ENCODE assay signal across 12 cellular contexts in the genomic region with DNA sequence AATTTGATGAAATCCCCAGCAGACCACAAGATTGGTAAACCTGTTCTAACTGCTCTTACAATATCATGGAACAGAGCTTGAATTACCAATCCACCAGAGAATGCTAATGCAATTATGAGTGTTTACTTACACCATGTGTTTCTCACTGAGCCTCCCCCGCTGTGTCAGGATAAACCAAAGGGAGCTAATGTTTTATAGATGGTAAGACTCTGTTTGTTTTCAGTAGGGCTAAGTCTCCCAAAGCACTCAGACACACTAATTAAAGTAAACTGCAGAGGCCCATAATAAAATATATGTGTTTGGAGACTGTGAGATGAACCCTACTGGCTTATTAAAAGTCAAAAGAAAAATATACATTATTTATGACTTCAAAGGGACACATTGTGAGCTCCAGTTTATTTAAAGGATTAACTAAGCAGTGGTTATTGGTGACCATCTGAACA.
DNase-seq lines count a peak whose midpoint lies in the region; ATAC-seq and TF ChIP-seq lines count a peak whose summit lies in the region.
"Had no signal": no experiment of that assay in that cellular context is flagged by ENCODE, and none has a peak within 500 bp of the region (broad histone marks: within the 10 kb centered on the region; RNA-seq: fewer than 3 reads in every experiment).

No MANE protein-coding gene starts in this region.

- no peaks in the 10 kb centered on the region for H3K4me1 ChIP-seq in psoas muscle

- peak; percentile 64 for DNase-seq in DMS53 (lab: John Stamatoyannopoulos, UW)
- peak; percentile 9 to 40 for DNase-seq in NCI-H187 (lab: John Stamatoyannopoulos, UW)
- peak; percentile 17 for DNase-seq in SHP77 treated with DMSO at 0.1 percent for 48 hours (lab: John Stamatoyannopoulos, UW)
- peak; percentile 1 for DNase-seq in myocyte (ENCODE audit: low read depth)
- DNase-seq in NCI-H2029 (lab: John Stamatoyannopoulos, UW) = no peak
- DNase-seq in activated CD8-positive, alpha-beta memory T cell treated with anti-CD3 and anti-CD28 coated beads for 24 hours = no peak
- no peak for DNase-seq in psoas muscle
- DNase-seq: activated CD4-positive, alpha-beta T cell treated with anti-CD3 and anti-CD28 coated beads, Interleukin-2, amount 50 U/mL, for 1 hour; activated T-cell treated with anti-CD3 and anti-CD28 coated beads, Interleukin-2, amount 50 U/mL, for 4 hours; islet precursor cell; NCI-H446 treated with DMSO at 0.1 percent for 48 hours had no signal

- H3K9me3 ChIP-seq in psoas muscle = no peaks in the 10 kb centered on the region

- TF ChIP-seq CTCF in psoas muscle (IDR thresholded peaks at IDR 0.05) = no peak

- WGBS in psoas muscle, 3 donors = 29 to 47% (median 42%) methylated on average over 1 of the region's 1 CpG

- H3K27ac ChIP-seq in psoas muscle = no peak overlapping the region

- ATAC-seq in psoas muscle (no peak), HG03280 (IDR thresholded peaks at IDR 0.05; ENCODE audit: unreplicated experiment) (no peak)
- ATAC-seq: activated T-cell treated with anti-CD3 and anti-CD28 coated beads, Interleukin-2, amount 50 U/mL, for 4 hours had no signal

- no peaks in the 10 kb centered on the region for H3K27me3 ChIP-seq in psoas muscle (ENCODE audit: insufficient read depth in 3 of 3, low read length in 2 of 3)

- H3K36me3 ChIP-seq in psoas muscle (ENCODE audit: insufficient read depth in 1 of 2, low read depth in 1 of 2) = no peaks in the 10 kb centered on the region

- H3K4me3 ChIP-seq in psoas muscle = no peak overlapping the region

- intact Hi-C loops in psoas muscle (cut with DNase I) = no loop called here

Comparison
In these comparisons a context has a peak if more than half of its experiments do, and no peak if none do; other contexts are left out.
1. DNase-seq: peak in DMS53 (single experiment), NCI-H187 (2 of 2), SHP77 treated with DMSO at 0.1 percent for 48 hours (single experiment) and myocyte (single experiment); none in NCI-H2029 (single experiment), activated CD8-positive, alpha-beta memory T cell treated with anti-CD3 and anti-CD28 coated beads for 24 hours (single experiment) and psoas muscle (0 of 2).